ENCODE assay signal across 8 cellular contexts in genomic region chr18:68714356-68714706, GRCh38. TPM values are rescaled to one million over a fixed set of nuclear protein-coding genes. Genes with fewer than 3 reads are reported as not detected.
DNase-seq lines count a peak whose midpoint lies in the region; ATAC-seq and TF ChIP-seq lines count a peak whose summit lies in the region.

No MANE protein-coding gene starts in this region.

- ATAC-seq in HG02981 (IDR thresholded peaks at IDR 0.05; ENCODE audit: unreplicated experiment) (peak; percentile 4), GM18519 (IDR thresholded peaks at IDR 0.05; ENCODE audit: low FRiP score, unreplicated experiment) (no peak)

- peaks cover 44% of the 10 kb centered on the region for H3K36me3 ChIP-seq in SJSA1
- peaks cover 12% of the 10 kb centered on the region for H3K36me3 ChIP-seq in muscle layer of colon (ENCODE audit: insufficient read depth, low read length)

- DNase-seq in stimulated activated CD4-positive, alpha-beta T cell treated with anti-CD3 and anti-CD28 coated beads, Interleukin-15, amount 100 ng/mL, for 24 hours: peak; percentile 28
- no peak for DNase-seq in stimulated activated CD4-positive, alpha-beta T cell treated with anti-CD3 and anti-CD28 coated beads, Interleukin-2, amount 100 ng/mL, for 24 hours
- DNase-seq in SJSA1 (ENCODE audit: low read depth in 1 of 2, low spot score in 2 of 2) (no peak), epithelial cell of esophagus (ENCODE audit: low read depth) (peak; percentile 13), globus pallidus (ENCODE audit: low spot score) (no peak)

- no peaks in the 10 kb centered on the region for H3K4me1 ChIP-seq in SJSA1 (replicated peaks)
- H3K4me1 ChIP-seq in muscle layer of colon (ENCODE audit: insufficient read depth, low read length): peaks cover 14% of the 10 kb centered on the region

- peak overlapping the region; percentile 80 for H3K4me3 ChIP-seq in SJSA1
- peak overlapping the region; percentile 91 for H3K4me3 ChIP-seq in epithelial cell of esophagus (ENCODE audit: low read length)
- peak overlapping the region; percentile 81 to 94 for H3K4me3 ChIP-seq in muscle layer of colon (ENCODE audit: low read depth in 1 of 2, low read length in 2 of 2)

- H3K9ac ChIP-seq in muscle layer of colon (ENCODE audit: low read length): peak overlapping the region; percentile 70

- H3K27me3 ChIP-seq in SJSA1 (replicated peaks) (no peaks in the 10 kb centered on the region), muscle layer of colon (ENCODE audit: control insufficient read depth in 1 of 2, insufficient read depth in 2 of 2, low read length in 2 of 2) (no peaks in the 10 kb centered on the region)

- H3K27ac ChIP-seq in SJSA1 (peak overlapping the region; percentile 33; the same call in 1 of the 2 replicates), muscle layer of colon (ENCODE audit: low read depth, low read length) (peak overlapping the region; percentile 70)

- H3K9me3 ChIP-seq in SJSA1 (replicated peaks): no peaks in the 10 kb centered on the region
- H3K9me3 ChIP-seq in muscle layer of colon (ENCODE audit: low read length): no peaks in the 10 kb centered on the region

- TF ChIP-seq CTCF in epithelial cell of esophagus (IDR thresholded peaks at IDR 0.05; ENCODE audit: insufficient read depth, low read depth, low read length, missing control alignments): no peak

RNA-seq across cellular contexts. Expression of gene TMX3, which starts 0.6 kb away (rescaled TPM):
- total RNA-seq in SJSA1 (2014; rRNA removed; shearing (Covaris generic)): 118 and 130 TPM in 2 replicates

Comparison
In these comparisons a context has a peak if more than half of its experiments do, and no peak if none do; other contexts are left out.
1. DNase-seq: peak in stimulated activated CD4-positive, alpha-beta T cell treated with anti-CD3 and anti-CD28 coated beads, Interleukin-15, amount 100 ng/mL, for 24 hours (single experiment) and epithelial cell of esophagus (single experiment); none in stimulated activated CD4-positive, alpha-beta T cell treated with anti-CD3 and anti-CD28 coated beads, Interleukin-2, amount 100 ng/mL, for 24 hours (0 of 2), SJSA1 (0 of 2) and globus pallidus (single experiment).
2. Peak in every context shown above with its lines, with median percentiles within 50 percentile points of each other: H3K4me3 ChIP-seq.